ENCODE assay signal across 15 cellular contexts in genomic region chr3:5038243-5038642, GRCh38. TPM values are rescaled to one million over a fixed set of nuclear protein-coding genes. Genes with fewer than 3 reads are reported as not detected.
A peak's percentile ranks its signal among the peaks of the same experiment; 100 is the strongest.
DNase-seq lines count a peak whose midpoint lies in the region; ATAC-seq and TF ChIP-seq lines count a peak whose summit lies in the region.
"Had no signal": no experiment of that assay in that cellular context is flagged by ENCODE, and none has a peak within 500 bp of the region (broad histone marks: within the 10 kb centered on the region; RNA-seq: fewer than 3 reads in every experiment).

No MANE protein-coding gene starts in this region.

- H3K27me3 Mint-ChIP-seq in activated CD4-positive, alpha-beta memory T cell treated with anti-CD3 and anti-CD28 coated beads for 36 hours, result no peaks in the 10 kb centered on the region

- H3K4me2 ChIP-seq in BLaER1, result 0 out of 2 replicates have a peak overlapping the region, but pooled peaks have one; percentile 52

- H3K4me1 ChIP-seq in BLaER1, result peaks cover 15% of the 10 kb centered on the region
- H3K4me1 ChIP-seq: tibial nerve had no signal

- no peaks in the 10 kb centered on the region for H4K20me1 ChIP-seq in BLaER1

- H3K9ac ChIP-seq in BLaER1, result no peak overlapping the region; the same call in 1 of the 2 replicates

- TF ChIP-seq CTCF in HL-60 (IDR thresholded peaks at IDR 0.05; ENCODE audit: insufficient read depth, low read length), result no peak

- intact Hi-C loops in activated CD4-positive, alpha-beta memory T cell treated with anti-CD3 and anti-CD28 coated beads for 36 hours (cut with micrococcal nuclease), result no loop called here
- intact Hi-C loops in Right ventricle myocardium inferior (cut with DNase I), result no loop called here

- H3K4me3 Mint-ChIP-seq in activated CD4-positive, alpha-beta memory T cell treated with anti-CD3 and anti-CD28 coated beads for 36 hours, result no peak overlapping the region

- no peak overlapping the region for H3K4me3 ChIP-seq in BLaER1
- H3K4me3 ChIP-seq in HL-60 (replicated peaks; ENCODE audit: insufficient read depth, low read length), result no peak overlapping the region
- H3K4me3 ChIP-seq: tibial nerve had no signal

- H3K4me1 Mint-ChIP-seq in activated CD4-positive, alpha-beta memory T cell treated with anti-CD3 and anti-CD28 coated beads for 36 hours (ENCODE audit: low read depth), result peaks cover 19% of the 10 kb centered on the region

- H3K27ac Mint-ChIP-seq in activated CD4-positive, alpha-beta memory T cell treated with anti-CD3 and anti-CD28 coated beads for 36 hours, result peak overlapping the region; percentile 38

- H3K36me3 ChIP-seq in BLaER1, result no peaks in the 10 kb centered on the region
- H3K36me3 ChIP-seq: tibial nerve had no signal

- no peaks in the 10 kb centered on the region for H3K36me3 Mint-ChIP-seq in activated CD4-positive, alpha-beta memory T cell treated with anti-CD3 and anti-CD28 coated beads for 36 hours

- H3K27ac ChIP-seq in BLaER1 (no peak overlapping the region), HL-60 (replicated peaks) (peak overlapping the region; percentile 52)
- H3K27ac ChIP-seq: epithelial cell of prostate, tibial nerve had no signal

- POLR2A ChIA-PET in activated CD4-positive, alpha-beta memory T cell treated with anti-CD3 and anti-CD28 coated beads for 36 hours (lab: Charles Lee), result interaction anchor here (1.1 to 1.7 kb wide), 2 partner anchors 16 to 54 kb away, joined by 4 to 6 read pairs; no protein-coding TSS in a partner anchor

- H3K27me3 ChIP-seq in BLaER1 (no peaks in the 10 kb centered on the region), HL-60 (ENCODE audit: insufficient read depth, poor library complexity, severe bottlenecking) (no peaks in the 10 kb centered on the region)
- H3K27me3 ChIP-seq: tibial nerve had no signal

- DNase-seq in HL-60 (ENCODE audit: low read depth in 1 of 2, low spot score in 1 of 2), result peak in 1 of 2 experiments; percentile 46
- DNase-seq in activated CD4-positive, alpha-beta memory T cell treated with anti-CD3 and anti-CD28 coated beads for 36 hours, result peak; percentile 40
- peak; percentile 40 for DNase-seq in myocyte (ENCODE audit: low read depth)
- DNase-seq in Right ventricle myocardium inferior (ENCODE audit: missing footprints), result no peak
- DNase-seq in NCI-H2029 treated with DMSO at 0.1 percent for 48 hours (lab: John Stamatoyannopoulos, UW), result no peak
- DNase-seq in AG08395 (ENCODE audit: low spot score), result no peak
- no peak for DNase-seq in NCI-H526 treated with DMSO at 0.1 percent for 48 hours (lab: John Stamatoyannopoulos, UW)
- DNase-seq: amniotic stem cell, C1 segment of cervical spinal cord, DND-41, NCI-H1105, NCI-H446 treated with DMSO at 0.1 percent for 48 hours had no signal

- no peaks in the 10 kb centered on the region for H3K9me3 ChIP-seq in BLaER1
- H3K9me3 ChIP-seq: tibial nerve had no signal

- ATAC-seq in Right ventricle myocardium inferior, result no peak

- H3K9me3 Mint-ChIP-seq in activated CD4-positive, alpha-beta memory T cell treated with anti-CD3 and anti-CD28 coated beads for 36 hours, result no peaks in the 10 kb centered on the region

- CTCF ChIA-PET in activated CD4-positive, alpha-beta memory T cell treated with anti-CD3 and anti-CD28 coated beads for 36 hours (lab: Charles Lee), result interaction anchor here (0.7 to 1.7 kb wide), 9 partner anchors 13 to 327 kb away, joined by 3 to 13 read pairs (median 3); no protein-coding TSS in a partner anchor

RNA-seq across cellular contexts. Expression of gene BHLHE40, which starts 59.0 kb away (rescaled TPM):
- total RNA-seq in activated CD4-positive, alpha-beta memory T cell treated with anti-CD3 and anti-CD28 coated beads for 36 hours, result 100 to 1,000 TPM; 188 to 195 TPM
- total RNA-seq in myocyte (36.5 and 80.1 TPM in 2 replicates), Right ventricle myocardium inferior (26.9 TPM)
- polyA plus RNA-seq in myocyte (2012), result 159 TPM

Comparison
In these comparisons a context has a peak if more than half of its experiments do, and no peak if none do; other contexts are left out.
1. DNase-seq: peak in activated CD4-positive, alpha-beta memory T cell treated with anti-CD3 and anti-CD28 coated beads for 36 hours (single experiment) and myocyte (single experiment); none in Right ventricle myocardium inferior (single experiment), NCI-H2029 treated with DMSO at 0.1 percent for 48 hours (single experiment), AG08395 (single experiment) and NCI-H526 treated with DMSO at 0.1 percent for 48 hours (single experiment).